10 cellular contexts compared by ENCODE assay signal in the genomic region with DNA sequence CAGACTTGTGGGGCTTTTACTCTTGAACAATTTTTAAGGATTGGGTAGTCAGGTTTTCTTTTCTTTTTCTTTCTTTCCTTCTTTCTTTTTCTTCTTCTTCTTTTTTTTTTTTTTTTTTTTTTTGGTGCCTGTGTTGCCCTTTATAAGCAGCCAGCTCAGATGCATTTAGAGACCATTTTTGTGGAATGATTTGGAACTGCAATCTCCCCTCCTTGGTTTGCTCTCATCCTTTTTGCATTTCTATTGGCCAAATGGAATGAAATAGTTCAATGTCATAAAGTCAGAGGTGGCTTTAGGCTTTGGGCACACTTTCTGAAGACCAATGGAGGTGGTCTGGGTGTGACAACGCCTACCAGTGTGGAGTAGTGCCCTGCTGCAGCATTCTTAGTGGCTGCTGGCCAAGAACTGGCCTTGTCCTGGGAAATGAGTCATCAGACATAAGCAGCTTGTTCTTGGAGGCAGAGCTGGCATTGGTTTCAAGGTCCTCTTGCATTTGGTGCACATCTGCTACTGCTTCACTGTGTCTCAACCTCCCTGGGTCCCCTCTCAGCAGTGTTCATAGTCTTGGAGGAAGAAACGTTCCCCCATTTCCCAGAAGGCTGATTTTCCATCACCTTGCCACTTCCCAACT.
A peak's percentile ranks its signal among the peaks of the same experiment; 100 is the strongest.
DNase-seq lines count a peak whose midpoint lies in the region; ATAC-seq and TF ChIP-seq lines count a peak whose summit lies in the region.
"Had no signal": no experiment of that assay in that cellular context is flagged by ENCODE, and none has a peak within 500 bp of the region (broad histone marks: within the 10 kb centered on the region; RNA-seq: fewer than 3 reads in every experiment).

No MANE protein-coding gene starts in this region.

- peaks cover 7% of the 10 kb centered on the region for H3K4me1 ChIP-seq in Loucy (ENCODE audit: insufficient read depth, low read length, poor library complexity, severe bottlenecking)

- peak overlapping the region in 1 of 7 donors; percentile 1 for H3K27ac Mint-ChIP-seq in CD14-positive monocyte

- no peaks in the 10 kb centered on the region for H3K36me3 Mint-ChIP-seq in CD14-positive monocyte

- H4K20me1 ChIP-seq in Loucy (ENCODE audit: insufficient read depth, low read length, poor library complexity, severe bottlenecking) = no peaks in the 10 kb centered on the region

- H3K27ac ChIP-seq in RWPE1 = no peak overlapping the region

- H3K9me3 ChIP-seq in Loucy (ENCODE audit: insufficient read depth, low read depth, low read length) = no peaks in the 10 kb centered on the region

- H3K27me3 Mint-ChIP-seq in CD14-positive monocyte (ENCODE audit: low read depth in 3 of 3) = peaks cover 0 to 3% (median 0%) of the 10 kb centered on the region in 3 donors

- no peak for ATAC-seq in HG02885 (IDR thresholded peaks at IDR 0.05; ENCODE audit: poor library complexity, unreplicated experiment)

- H2AFZ ChIP-seq in Loucy (ENCODE audit: low read length) = peak overlapping the region; percentile 87

- POLR2A ChIA-PET in RWPE1 (lab: Yijun Ruan, JAX; ENCODE audit: low non-redundant PET) = no interaction called here

- H3K9me2 ChIP-seq in Loucy (replicated peaks; ENCODE audit: low read depth, low read length) = no peaks in the 10 kb centered on the region

- CTCF ChIA-PET in RWPE1 (lab: Yijun Ruan, JAX) = no interaction called here

- H3K9ac ChIP-seq in Loucy (ENCODE audit: low read depth, low read length, poor library complexity, severe bottlenecking) = no peak overlapping the region

- H3K4me3 Mint-ChIP-seq in CD14-positive monocyte = peak overlapping the region in 1 of 2 donors; percentile 42

- no peaks in the 10 kb centered on the region for H3F3A ChIP-seq in Loucy (ENCODE audit: low read depth)

- no peaks in the 10 kb centered on the region for H3K27me3 ChIP-seq in Loucy (ENCODE audit: insufficient read depth, low read length, poor library complexity, severe bottlenecking)

- H3K9me3 Mint-ChIP-seq in CD14-positive monocyte = peaks cover 0 to 4% (median 0%) of the 10 kb centered on the region in 7 donors

- peaks cover 23% of the 10 kb centered on the region for H3K4me1 Mint-ChIP-seq in CD14-positive monocyte

- peak overlapping the region; percentile 65 for H3K4me3 ChIP-seq in Loucy (ENCODE audit: low read length, poor library complexity, severe bottlenecking)
- no peak overlapping the region for H3K4me3 ChIP-seq in choroid plexus epithelial cell (ENCODE audit: low read depth, low read length)

- H3K79me2 ChIP-seq in Loucy (ENCODE audit: insufficient read depth, low read length) = no peaks in the 10 kb centered on the region

- peak; percentile 33 for DNase-seq in CD14-positive monocyte (ENCODE audit: low spot score)
- DNase-seq in choroid plexus epithelial cell (ENCODE audit: low read depth) = peak; percentile 64
- DNase-seq in occipital lobe (lab: John Stamatoyannopoulos, UW) = peak; percentile 1
- no peak for DNase-seq in KG1 (lab: John Stamatoyannopoulos, UW)
- no peak for DNase-seq in stimulated activated CD4-positive, alpha-beta T cell treated with anti-CD3 and anti-CD28 coated beads, Interleukin-2, amount 100 ng/mL, for 48 hours
- no peak for DNase-seq in RWPE1 (ENCODE audit: low spot score)
- DNase-seq: hippocampal formation, NCI-H2171 had no signal

- H3K4me2 ChIP-seq in Loucy (ENCODE audit: low read depth, low read length, poor library complexity, severe bottlenecking) = peak overlapping the region; percentile 66

- no peaks in the 10 kb centered on the region for H3K36me3 ChIP-seq in Loucy (ENCODE audit: insufficient read depth, low read length)

- intact Hi-C loops in CD14-positive monocyte (cut with micrococcal nuclease) = no loop called here

- no peak for TF ChIP-seq CTCF in CD14-positive monocyte (IDR thresholded peaks at IDR 0.05)
- no peak for TF ChIP-seq CTCF in Loucy (conservative IDR thresholded peaks at IDR 0.05; ENCODE audit: low read length)
- TF ChIP-seq CTCF in choroid plexus epithelial cell (conservative IDR thresholded peaks at IDR 0.05; ENCODE audit: low read depth, low read length) = no peak
- no peak for TF ChIP-seq CTCF in RWPE1 (conservative IDR thresholded peaks at IDR 0.05; ENCODE audit: low read depth)

Comparison
In these comparisons a context has a peak if more than half of its experiments do, and no peak if none do; other contexts are left out.
1. DNase-seq: peak in CD14-positive monocyte (single experiment), choroid plexus epithelial cell (single experiment) and occipital lobe (single experiment); none in KG1 (single experiment), stimulated activated CD4-positive, alpha-beta T cell treated with anti-CD3 and anti-CD28 coated beads, Interleukin-2, amount 100 ng/mL, for 48 hours (0 of 2) and RWPE1 (single experiment).